ENCODE assay signal across 11 cellular contexts in genomic region chr12:48510111-48510510, GRCh38. TPM values are rescaled to one million over a fixed set of nuclear protein-coding genes. Genes with fewer than 3 reads are reported as not detected.
"Had no signal": no experiment of that assay in that cellular context is flagged by ENCODE, and none has a peak within 500 bp of the region (broad histone marks: within the 10 kb centered on the region; RNA-seq: fewer than 3 reads in every experiment).

No MANE protein-coding gene starts in this region.

- H3K4me1 Mint-ChIP-seq: GM23338, H9 had no signal

- DNase-seq: GM23248, GOT3, H7, H9, HCEC 1CT, HFFc6 had no signal

- ATAC-seq: GM23338, HCT116 had no signal

- H3K36me3 ChIP-seq: HAP-1 had no signal

- H3K4me2 ChIP-seq: GM23338 had no signal

- H3K4me1 ChIP-seq: HAP-1 had no signal

- H2AFZ ChIP-seq: GM23248, GM23338 had no signal

- H3K9me3 ChIP-seq: HAP-1 had no signal

- H3K4me3 ChIP-seq: GM23248, GM23338, HAP-1 had no signal

- H3K27ac ChIP-seq: GM23248 had no signal

- H3K27ac Mint-ChIP-seq: GM23338, H9, HFFc6 had no signal

- H3K4me3 Mint-ChIP-seq: GM23338, H9, HFFc6 had no signal

- H3K9me3 Mint-ChIP-seq: HFFc6 had no signal

- H3K9ac ChIP-seq: GM23248 had no signal

RNA-seq across cellular contexts. Expression of gene OR8S1, which starts 15.3 kb away (rescaled TPM):
- total RNA-seq: GM23248, GM23338, H1, H4, H7, H9, HFFc6 had no signal
- polyA plus RNA-seq: GM23248, GM23338, H1 had no signal

RNA-seq across cellular contexts. Expression of gene C12orf54, which starts 27.8 kb away (rescaled TPM):
- total RNA-seq: GM23248, GM23338, H1, H4, H7, H9, HFFc6 had no signal
- polyA plus RNA-seq: GM23248, GM23338, H1 had no signal

RNA-seq across cellular contexts. Expression of gene ANP32D, which starts 37.8 kb away (rescaled TPM):
- total RNA-seq: GM23248, GM23338, H1, H4, H7, H9, HFFc6 had no signal
- polyA plus RNA-seq: GM23248, GM23338, H1 had no signal

RNA-seq across cellular contexts. Expression of gene LALBA, which starts 59.7 kb away (rescaled TPM):
- total RNA-seq: GM23248, GM23338, H1, H4, H7, H9, HFFc6 had no signal
- polyA plus RNA-seq: GM23248, GM23338, H1 had no signal
